In genomic region chr17:64663836-64664235, GRCh38 we compare ENCODE assay signal across 8 cellular contexts. TPM values are rescaled to one million over a fixed set of nuclear protein-coding genes. Genes with fewer than 3 reads are reported as not detected.
A peak's percentile ranks its signal among the peaks of the same experiment; 100 is the strongest.
DNase-seq lines count a peak whose midpoint lies in the region; ATAC-seq, FAIRE-seq and TF ChIP-seq lines count a peak whose summit lies in the region.
"Not testable (repeated sequence)": the region's sequence is repeated elsewhere in the genome, so short reads cannot be mapped to it uniquely, and the experiment has no call there.

No MANE protein-coding gene starts in this region.

- not testable (repeated sequence) for H3K9me2 ChIP-seq in PC-3 (replicated peaks; ENCODE audit: low read length)

- H3K9me3 Mint-ChIP-seq in CD4-positive, alpha-beta T cell; astrocyte (ENCODE audit: unreplicated experiment); immature natural killer cell; neural crest cell: not testable (repeated sequence)

- 69 to 81% (median 73%) methylated on average over 12 of the region's 12 CpGs for WGBS in stomach, 5 donors

- not testable (repeated sequence) for TF ChIP-seq EP300 in stomach (IDR thresholded peaks at IDR 0.05)

- H3K4me2 ChIP-seq in PC-3 (ENCODE audit: low read length): peak overlapping the region; percentile 99
- H3K4me2 ChIP-seq in astrocyte (ENCODE audit: low read length): not testable (repeated sequence)

- CTCF ChIA-PET in CD4-positive, alpha-beta T cell (lab: Charles Lee); HEK293 (lab: Yijun Ruan, JAX); PC-3 (lab: Charles Lee); RWPE1 (lab: Yijun Ruan, JAX): not testable (repeated sequence)

- H4K20me1 ChIP-seq in PC-3 (ENCODE audit: low read length) (peaks cover 15% of the 10 kb centered on the region), astrocyte (ENCODE audit: insufficient read depth, low read length) (peaks cover 20% of the 10 kb centered on the region)

- POLR2A ChIA-PET in CD4-positive, alpha-beta T cell (lab: Charles Lee); HEK293 (lab: Yijun Ruan, JAX); PC-3 (lab: Charles Lee; ENCODE audit: unreplicated experiment); RWPE1 (lab: Yijun Ruan, JAX; ENCODE audit: low non-redundant PET): not testable (repeated sequence)

- not testable (repeated sequence) for H3K9ac ChIP-seq in PC-3 (ENCODE audit: low read length); astrocyte (ENCODE audit: low read length)

- not testable (repeated sequence) for TF ChIP-seq POLR2A in stomach (IDR thresholded peaks at IDR 0.05)

- not testable (repeated sequence) for H3K27ac Mint-ChIP-seq in CD4-positive, alpha-beta T cell; immature natural killer cell; neural crest cell (ENCODE audit: unreplicated experiment)
- H3K27ac Mint-ChIP-seq in astrocyte (ENCODE audit: unreplicated experiment): peak overlapping the region; percentile 53

- DNase-seq in CD4-positive, alpha-beta T cell; PC-3; RWPE1 (ENCODE audit: low spot score); astrocyte (ENCODE audit: low read depth); immature natural killer cell; neural crest cell (ENCODE audit: low read depth, low spot score); stomach: not testable (repeated sequence)

- not testable (repeated sequence) for H3K27me3 Mint-ChIP-seq in CD4-positive, alpha-beta T cell; astrocyte (ENCODE audit: low read depth, unreplicated experiment); neural crest cell (ENCODE audit: low read depth)
- H3K27me3 Mint-ChIP-seq in immature natural killer cell (ENCODE audit: low read depth in 3 of 3): peaks cover 5 to 11% (median 8%) of the 10 kb centered on the region in 3 donors

- H3K4me1 ChIP-seq in HEK293 (ENCODE audit: control insufficient read depth, insufficient read depth, low read length): peaks cover 18% of the 10 kb centered on the region
- peaks cover 44% of the 10 kb centered on the region for H3K4me1 ChIP-seq in PC-3 (ENCODE audit: insufficient read depth, low read length)
- peaks cover 12% of the 10 kb centered on the region for H3K4me1 ChIP-seq in astrocyte (ENCODE audit: insufficient read depth, low read length)
- H3K4me1 ChIP-seq in stomach: peaks cover 8 to 43% (median 31%) of the 10 kb centered on the region in 4 donors

- not testable (repeated sequence) for BruUV-seq in PC-3 (replicated peaks; lab: Mats Ljungman, UMichigan)

- H3F3A ChIP-seq in PC-3 (ENCODE audit: low read length, unreplicated experiment): not testable (repeated sequence)

- ATAC-seq in CD4-positive, alpha-beta T cell (ENCODE audit: poor library complexity); PC-3: not testable (repeated sequence)

- not testable (repeated sequence) for H2AFZ ChIP-seq in PC-3 (ENCODE audit: low read length); astrocyte (ENCODE audit: low read depth, low read length)

- not testable (repeated sequence) for H3K9me3 ChIP-seq in CD4-positive, alpha-beta T cell (ENCODE audit: control insufficient read depth, low read length); HEK293 (ENCODE audit: control insufficient read depth, insufficient read depth, low read depth, low read length); PC-3 (ENCODE audit: low read length); astrocyte (ENCODE audit: insufficient read depth, low read depth, low read length); stomach

- peaks cover 13% of the 10 kb centered on the region for H3K36me3 Mint-ChIP-seq in CD4-positive, alpha-beta T cell (ENCODE audit: low read depth)
- H3K36me3 Mint-ChIP-seq in astrocyte (ENCODE audit: low read depth, unreplicated experiment); immature natural killer cell; neural crest cell (ENCODE audit: low read depth): not testable (repeated sequence)

- H3K27ac ChIP-seq in CD4-positive, alpha-beta T cell (ENCODE audit: low read depth, low read length); HEK293 (ENCODE audit: extremely low read depth, low read depth, low read length); astrocyte (ENCODE audit: low read depth, low read length): not testable (repeated sequence)
- H3K27ac ChIP-seq in PC-3 (ENCODE audit: low read length) (peak overlapping the region; percentile 87), RWPE1 (peak overlapping the region; percentile 39; the same call in 1 of the 2 replicates), stomach (peak overlapping the region in 3 of 5 donors; percentile 38 to 57 (median 43))

- intact Hi-C loops in CD4-positive, alpha-beta T cell (cut with DNase I, micrococcal nuclease): loop anchor here in 1 of 2 experiments (2.0 to 10.0 kb wide), 4 partner anchors 48 to 539 kb away; partner anchors contain the start of genes CEP95, DDX5 and TEX2
- intact Hi-C loops in PC-3 (cut with micrococcal nuclease): loop anchor here (1.0 kb wide), 1 partner anchor 43 kb away; no protein-coding TSS in a partner anchor
- intact Hi-C loops in stomach (cut with DNase I; ENCODE audit: low total_unique reads): not testable (repeated sequence)

- H3K4me3 ChIP-seq in HEK293 (ENCODE audit: low read depth, low read length); PC-3 (ENCODE audit: low read length); astrocyte (ENCODE audit: insufficient read depth, low read depth, low read length); stomach: not testable (repeated sequence)

- FAIRE-seq in astrocyte (lab: Jason Lieb, UNC): not testable (repeated sequence)

- H3K79me2 ChIP-seq in PC-3 (ENCODE audit: low read length): peaks cover 43% of the 10 kb centered on the region
- H3K79me2 ChIP-seq in astrocyte (ENCODE audit: insufficient read depth, low read length): peaks cover 39% of the 10 kb centered on the region

- H3K27me3 ChIP-seq in CD4-positive, alpha-beta T cell (ENCODE audit: control insufficient read depth, insufficient read depth, low read length); PC-3 (ENCODE audit: low read length); astrocyte (ENCODE audit: insufficient read depth, low read length); stomach: not testable (repeated sequence)

- H3K36me3 ChIP-seq in HEK293 (ENCODE audit: control insufficient read depth in 2 of 2, insufficient read depth in 1 of 2, low read length in 2 of 2); PC-3 (ENCODE audit: low read depth, low read length); astrocyte (ENCODE audit: insufficient read depth, low read length); stomach: not testable (repeated sequence)

- H3K4me1 Mint-ChIP-seq in CD4-positive, alpha-beta T cell (ENCODE audit: low read depth): peaks cover 33% of the 10 kb centered on the region
- H3K4me1 Mint-ChIP-seq in astrocyte (ENCODE audit: low read depth, unreplicated experiment): peaks cover 14% of the 10 kb centered on the region
- peaks cover 29 to 32% of the 10 kb centered on the region in 2 donors for H3K4me1 Mint-ChIP-seq in immature natural killer cell
- peaks cover 27% of the 10 kb centered on the region for H3K4me1 Mint-ChIP-seq in neural crest cell

- TF ChIP-seq CTCF in CD4-positive, alpha-beta T cell (IDR thresholded peaks at IDR 0.05); HEK293 (tag by site-specific recombination; IDR thresholded peaks at IDR 0.05); PC-3 (conservative IDR thresholded peaks at IDR 0.05; ENCODE audit: low read depth, low read length); RWPE1 (conservative IDR thresholded peaks at IDR 0.05; ENCODE audit: low read depth); astrocyte (IDR thresholded peaks at IDR 0.05; ENCODE audit: insufficient read depth, low read depth, low read length); neural crest cell (conservative IDR thresholded peaks at IDR 0.05); stomach (IDR thresholded peaks at IDR 0.05): not testable (repeated sequence)

- peak overlapping the region; percentile 30 for H3K4me3 Mint-ChIP-seq in CD4-positive, alpha-beta T cell
- not testable (repeated sequence) for H3K4me3 Mint-ChIP-seq in astrocyte (ENCODE audit: unreplicated experiment)
- H3K4me3 Mint-ChIP-seq in immature natural killer cell (peak overlapping the region in 4 of 5 donors; percentile 21 to 99 (median 70)), neural crest cell (peak overlapping the region; percentile 90)

TF ChIP-seq in HEK293, 187 proteins besides CTCF, POLR2A, EP300 and RAD21 (continues in another document):
- TF ChIP-seq ZFHX2 (tag by site-specific recombination; conservative IDR thresholded peaks at IDR 0.05) (peak; percentile 24; the same call in 1 of the 2 replicates), EGR2 (tag by site-specific recombination; IDR thresholded peaks at IDR 0.05; ENCODE audit: low read depth) (0 out of 2 replicates have a peak, but pooled peaks have one; percentile 12), ZNF335 (tag by site-specific recombination; conservative IDR thresholded peaks at IDR 0.05) (0 out of 2 replicates have a peak, but pooled peaks have one; percentile 20)

RNA-seq across cellular contexts. Expression of gene SMURF2, which starts 1.7 kb away (rescaled TPM):
- 10 to 100 TPM; 28.0 to 29.7 TPM for total RNA-seq in CD4-positive, alpha-beta T cell
- total RNA-seq in PC-3 (2014; rRNA removed) (68.2 and 76.6 TPM in 2 replicates), astrocyte (104 and 126 TPM in 2 replicates), neural crest cell (32.5 and 32.7 TPM in 2 replicates), stomach (10 to 100 TPM in 4 of 5 donors, 1 to 10 TPM in 1; 2.6 to 54.3 (median 26.3) TPM)
- polyA plus RNA-seq in immature natural killer cell (1 to 10 TPM; 8.1 to 8.5 (median 8.3) TPM), stomach (1 to 10 TPM; 4.1 to 9.9 (median 7.9) TPM)
